8 cellular contexts compared by ENCODE assay signal in the genomic region with DNA sequence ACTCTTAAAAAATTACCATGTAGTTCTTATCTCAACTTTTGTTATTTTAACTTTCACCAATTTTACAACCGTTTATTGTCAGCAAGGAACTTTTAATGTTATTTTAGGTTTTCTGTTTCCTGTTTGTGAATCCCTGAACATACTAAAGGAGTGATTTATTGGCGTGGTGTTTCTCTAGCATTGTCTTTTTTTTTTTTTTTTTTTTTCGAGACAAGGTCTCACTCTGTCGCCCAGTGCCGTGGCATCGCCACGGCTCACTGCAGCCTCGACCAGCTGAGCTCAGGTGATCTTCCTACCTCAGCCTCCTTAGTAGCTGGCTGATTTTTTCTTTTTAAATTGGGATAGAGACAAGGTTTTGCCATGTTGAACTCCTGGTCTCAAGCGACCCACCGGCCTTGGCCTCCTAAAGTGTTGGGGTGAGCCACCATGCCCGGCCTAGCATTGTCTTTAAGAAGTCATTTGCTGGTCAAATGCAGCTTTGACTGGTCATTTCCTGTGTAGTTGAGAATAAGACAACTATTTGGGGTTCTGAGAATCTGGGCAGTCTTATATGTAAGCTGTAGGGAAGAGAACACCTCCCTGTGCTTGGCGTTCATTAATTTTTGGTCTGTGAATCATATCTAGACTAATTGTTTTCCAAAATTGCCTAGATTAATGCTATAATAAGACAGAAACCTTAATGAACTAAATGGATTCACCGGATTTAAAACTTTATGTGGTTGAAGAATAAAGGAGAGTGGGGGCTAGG. TPM values are rescaled to one million over a fixed set of nuclear protein-coding genes. Genes with fewer than 3 reads are reported as not detected.
DNase-seq lines count a peak whose midpoint lies in the region; ATAC-seq and TF ChIP-seq lines count a peak whose summit lies in the region.

No MANE protein-coding gene starts in this region.

- peaks cover 0 to 5% (median 0%) of the 10 kb centered on the region in 11 experiments; a peak in 1 of 22 replicates for H3K27me3 ChIP-seq in BLaER1 treated with 17β-estradiol and CSF1 and Interleukin-3, amounts not matched to agents 10 nM and 100 nM
- H3K27me3 ChIP-seq in ectodermal cell (ENCODE audit: control insufficient read depth, insufficient read depth, low read length, poor library complexity, severe bottlenecking), result peaks cover 4% of the 10 kb centered on the region
- H3K27me3 ChIP-seq in ovary, result no peaks in the 10 kb centered on the region

- peaks cover 0 to 17% (median 10%) of the 10 kb centered on the region in 11 experiments; a peak in 13 of 22 replicates for H3K9me3 ChIP-seq in BLaER1 treated with 17β-estradiol and CSF1 and Interleukin-3, amounts not matched to agents 10 nM and 100 nM (replicated peaks in 1 of 11)
- no peaks in the 10 kb centered on the region for H3K9me3 ChIP-seq in ectodermal cell (ENCODE audit: control insufficient read depth, low read length)
- H3K9me3 ChIP-seq in ovary, result no peaks in the 10 kb centered on the region

- DNase-seq in NAMALWA (ENCODE audit: low spot score) (peak; percentile 58), ovary (no peak), putamen (ENCODE audit: low spot score) (no peak), GM19240 (ENCODE audit: insufficient read length, low spot score) (no peak)

- no peak for TF ChIP-seq CTCF in ovary (IDR thresholded peaks at IDR 0.05)

- H3K9ac ChIP-seq in BLaER1 treated with 17β-estradiol and CSF1 and Interleukin-3, amounts not matched to agents 10 nM and 100 nM, result peak overlapping the region; percentile 93 to 100 (median 99)

- H3K36me3 ChIP-seq in BLaER1 treated with 17β-estradiol and CSF1 and Interleukin-3, amounts not matched to agents 10 nM and 100 nM, result peaks cover 33 to 39% (median 36%) of the 10 kb centered on the region in 11 experiments; a peak in 21 of 22 replicates
- no peaks in the 10 kb centered on the region for H3K36me3 ChIP-seq in ectodermal cell (ENCODE audit: control insufficient read depth, insufficient read depth, low read length)
- H3K36me3 ChIP-seq in ovary, result no peaks in the 10 kb centered on the region

- peak overlapping the region; percentile 93 to 100 (median 99); a peak in 21 of 22 replicates for H3K27ac ChIP-seq in BLaER1 treated with 17β-estradiol and CSF1 and Interleukin-3, amounts not matched to agents 10 nM and 100 nM
- H3K27ac ChIP-seq in ectodermal cell (ENCODE audit: insufficient read depth, low read depth, low read length, poor library complexity, severe bottlenecking) (no peak overlapping the region), ovary (no peak overlapping the region)

- H3K4me1 ChIP-seq in BLaER1 treated with 17β-estradiol and CSF1 and Interleukin-3, amounts not matched to agents 10 nM and 100 nM, result peaks cover 0 to 50% (median 24%) of the 10 kb centered on the region in 10 experiments; a peak in 19 of 20 replicates
- H3K4me1 ChIP-seq in ectodermal cell (ENCODE audit: control insufficient read depth, insufficient read depth, low read length), result peaks cover 13% of the 10 kb centered on the region
- H3K4me1 ChIP-seq in ovary (ENCODE audit: insufficient read depth), result no peaks in the 10 kb centered on the region

- ATAC-seq in GM21367 (IDR thresholded peaks at IDR 0.05; ENCODE audit: unreplicated experiment) (peak; percentile 30), GM21526 (IDR thresholded peaks at IDR 0.05; ENCODE audit: low FRiP score, unreplicated experiment) (no peak)

- 40 to 41% methylated on average over 10 to 11 of the region's 13 CpGs for WGBS in ectodermal cell, 2 experiments
- WGBS in ovary, 3 donors, result 60 to 63% (median 60%) methylated on average over 13 of the region's 13 CpGs

- no peak for TF ChIP-seq EP300 in ovary (IDR thresholded peaks at IDR 0.05)

- H3K4me2 ChIP-seq in BLaER1 treated with 17β-estradiol and CSF1 and Interleukin-3, amounts not matched to agents 10 nM and 100 nM, result peak overlapping the region; percentile 77 to 99 (median 91)

- no peak for TF ChIP-seq POLR2A in ovary (IDR thresholded peaks at IDR 0.05)

- peak overlapping the region; percentile 70 to 92 (median 88) for H3K4me3 ChIP-seq in BLaER1 treated with 17β-estradiol and CSF1 and Interleukin-3, amounts not matched to agents 10 nM and 100 nM
- H3K4me3 ChIP-seq in ectodermal cell (ENCODE audit: insufficient read depth, low read depth, low read length), result peak overlapping the region; percentile 16
- H3K4me3 ChIP-seq in ovary, result peak overlapping the region; percentile 98

- intact Hi-C loops in ovary (cut with DNase I), result no loop called here

- peaks cover 46 to 65% (median 59%) of the 10 kb centered on the region in 11 experiments; a peak in 21 of 22 replicates for H4K20me1 ChIP-seq in BLaER1 treated with 17β-estradiol and CSF1 and Interleukin-3, amounts not matched to agents 10 nM and 100 nM

RNA-seq across cellular contexts. Expression of a gene that starts 2.1 kb away (rescaled TPM):
- 33.8 TPM for polyA plus RNA-seq in ectodermal cell (2013, experiment 1 of 4)
- 39.3 TPM for polyA plus RNA-seq in ectodermal cell (2013, experiment 2 of 4)
- 33.2 TPM for polyA plus RNA-seq in ectodermal cell (2013, experiment 3 of 4)
- polyA plus RNA-seq in ectodermal cell (2013, experiment 4 of 4), result 33.9 TPM
- total RNA-seq in ovary, result 10 to 100 TPM; 32.1 to 55.8 (median 46.5) TPM
- 10 to 100 TPM; 16.0 to 23.0 TPM for polyA plus RNA-seq in ovary

RNA-seq across cellular contexts. Expression of a gene that starts 25.4 kb away (rescaled TPM):
- polyA plus RNA-seq in ectodermal cell (2013, experiment 1 of 4), result 1.8 TPM
- 1.1 TPM for polyA plus RNA-seq in ectodermal cell (2013, experiment 2 of 4)
- 0.64 TPM for polyA plus RNA-seq in ectodermal cell (2013, experiment 3 of 4)
- 0.69 TPM for polyA plus RNA-seq in ectodermal cell (2013, experiment 4 of 4)
- total RNA-seq in ovary, result 10 to 100 TPM in 1 of 7 donors, 1 to 10 TPM in 3, under 1 TPM in 3; 0.72 to 36.4 (median 1.3) TPM
- polyA plus RNA-seq in ovary, result 1 to 10 TPM in 1 of 2 donors, under 1 TPM in 1; 0.38 to 3.7 TPM

Comparison
In these comparisons a context has a peak if more than half of its experiments do, and no peak if none do; other contexts are left out.
1. H3K27ac ChIP-seq: peak in BLaER1 treated with 17β-estradiol and CSF1 and Interleukin-3, amounts not matched to agents 10 nM and 100 nM (11 of 11); none in ectodermal cell (single experiment) and ovary (0 of 2).
2. H3K4me3 ChIP-seq: peak in every context shown above with its lines; median percentile 98 in ovary; 88 in BLaER1 treated with 17β-estradiol and CSF1 and Interleukin-3, amounts not matched to agents 10 nM and 100 nM; 16 in ectodermal cell.